1 cellular context compared by ENCODE assay signal in the genomic region with DNA sequence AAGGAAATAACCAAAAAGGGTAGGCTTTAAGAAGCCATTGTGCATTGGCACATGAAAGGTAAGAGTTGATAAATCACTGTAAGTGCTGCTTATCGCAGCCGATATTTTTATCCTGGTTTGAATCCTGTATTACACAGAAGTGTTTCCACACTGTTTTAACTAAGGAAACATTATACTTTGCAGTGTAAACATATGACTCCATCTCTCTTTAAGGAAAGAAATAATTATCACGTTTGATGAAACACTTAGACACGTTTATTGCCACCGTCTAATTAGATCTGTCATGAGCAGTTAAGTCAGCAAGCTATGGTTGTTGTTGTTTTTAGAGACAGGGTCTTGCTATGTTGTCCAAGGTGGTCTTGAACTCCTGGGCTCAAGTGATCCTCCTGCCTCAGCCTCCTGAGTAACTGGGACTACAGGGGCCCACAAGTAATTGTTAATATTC.
TF ChIP-seq lines count a peak whose summit lies in the region.

No MANE protein-coding gene starts in this region.

TF ChIP-seq in endothelial cell of umbilical vein, 7 proteins besides CTCF, POLR2A, EP300 and RAD21:
- no peak for TF ChIP-seq EZH2 (IDR thresholded peaks at IDR 0.05; ENCODE audit: borderline replicate concordance, low read depth, low read length, severe bottlenecking)
- no peak for TF ChIP-seq FOS (IDR thresholded peaks at IDR 0.05; ENCODE audit: borderline replicate concordance, insufficient read depth, low read length)
- no peak for TF ChIP-seq MYC (IDR thresholded peaks at IDR 0.05; ENCODE audit: low read depth, low read length)
- TF ChIP-seq GATA2 (IDR thresholded peaks at IDR 0.05; ENCODE audit: insufficient read depth, insufficient read length, low read depth, low read length): no peak
- no peak for TF ChIP-seq MAX (IDR thresholded peaks at IDR 0.05; ENCODE audit: insufficient read depth, insufficient read length)
- no peak for TF ChIP-seq JUN (IDR thresholded peaks at IDR 0.05; ENCODE audit: borderline replicate concordance, insufficient read depth, insufficient read length, low read depth)
- TF ChIP-seq POLR2AphosphoS5 (IDR thresholded peaks at IDR 0.05; ENCODE audit: insufficient read depth, low read depth, low read length): no peak
